8 cellular contexts compared by ENCODE assay signal in genomic region chr22:30890689-30891442, GRCh38.
DNase-seq lines count a peak whose midpoint lies in the region; ATAC-seq and TF ChIP-seq lines count a peak whose summit lies in the region.

No MANE protein-coding gene starts in this region.

- H3K9me3 ChIP-seq in lung (ENCODE audit: control insufficient read depth in 2 of 2, insufficient read depth in 1 of 2, low read length in 1 of 2): no peaks in the 10 kb centered on the region
- H3K9me3 ChIP-seq in upper lobe of left lung: no peaks in the 10 kb centered on the region

- in situ Hi-C loops in GM13977 (cut with MboI; ENCODE audit: low pct_unique_long_range_greater_than_20kb, low sequenced_read_pairs, unreplicated experiment): loop anchor here (10.0 to 25.0 kb wide), 2 partner anchors 126 to 254 kb away; partner anchors contain the start of gene SLC35E4

- H3K27me3 Mint-ChIP-seq in T-cell: no peaks in the 10 kb centered on the region

- no peaks in the 10 kb centered on the region for H3K27me3 ChIP-seq in lung (ENCODE audit: control insufficient read depth, insufficient read depth)
- no peaks in the 10 kb centered on the region for H3K27me3 ChIP-seq in upper lobe of left lung

- POLR2A ChIA-PET in T-cell (lab: Charles Lee): no interaction called here

- TF ChIP-seq CTCF in 22Rv1 (IDR thresholded peaks at IDR 0.05) (peak; percentile 89), GM13977 (IDR thresholded peaks at IDR 0.05; ENCODE audit: extremely low read depth, insufficient read depth, missing control alignments) (peak; percentile 74), choroid plexus epithelial cell (conservative IDR thresholded peaks at IDR 0.05; ENCODE audit: low read depth, low read length) (peak; percentile 89), lung (IDR thresholded peaks at IDR 0.05; ENCODE audit: control extremely low read depth, extremely low read depth) (peak; percentile 25), upper lobe of left lung (IDR thresholded peaks at IDR 0.05) (peak; percentile 63 to 82 (median 72))

- ATAC-seq in T-cell (replicated peaks in 1 of 4): peak in 3 of 4 experiments; percentile 36 to 41 (median 36)
- no peak for ATAC-seq in lung (ENCODE audit: insufficient read depth, low FRiP score)
- peak; percentile 12 to 60 for ATAC-seq in upper lobe of left lung (ENCODE audit: low FRiP score in 2 of 2)
- ATAC-seq in HG03354 (IDR thresholded peaks at IDR 0.05; ENCODE audit: poor library complexity, severe bottlenecking, unreplicated experiment): no peak
- no peak for ATAC-seq in HG03097 (IDR thresholded peaks at IDR 0.05; ENCODE audit: low FRiP score, unreplicated experiment)

- no peak overlapping the region for H3K4me3 Mint-ChIP-seq in T-cell

- DNase-seq in GM13977 (ENCODE audit: low spot score) (peak; percentile 78), T-cell (peak in 18 of 34 experiments; percentile 4 to 26 (median 13)), choroid plexus epithelial cell (ENCODE audit: low read depth) (peak; percentile 52), lung (ENCODE audit: low spot score) (no peak), upper lobe of left lung (no peak)

- H3K4me1 ChIP-seq in lung (ENCODE audit: control insufficient read depth in 2 of 2, insufficient read depth in 2 of 2, low read length in 2 of 2) (no peaks in the 10 kb centered on the region), upper lobe of left lung (no peaks in the 10 kb centered on the region)

- CTCF ChIA-PET in T-cell (lab: Charles Lee): no interaction called here

- H3K27ac ChIP-seq in 22Rv1 (no peak overlapping the region), lung (ENCODE audit: low read depth in 1 of 2, low read length in 1 of 2) (no peak overlapping the region), upper lobe of left lung (no peak overlapping the region)

- H3K36me3 ChIP-seq in lung (ENCODE audit: control insufficient read depth in 2 of 2, insufficient read depth in 2 of 2, low read length in 2 of 2) (peaks cover 0 to 3% of the 10 kb centered on the region in 2 donors), upper lobe of left lung (peaks cover 0 to 5% (median 0%) of the 10 kb centered on the region in 4 donors)

- no peak overlapping the region for H3K27ac Mint-ChIP-seq in T-cell

- peaks cover 29 to 38% (median 37%) of the 10 kb centered on the region in 3 donors for H3K4me1 Mint-ChIP-seq in T-cell

- H3K9me3 Mint-ChIP-seq in T-cell: no peaks in the 10 kb centered on the region

- H3K4me3 ChIP-seq in choroid plexus epithelial cell (ENCODE audit: low read depth, low read length) (no peak overlapping the region), lung (no peak overlapping the region), upper lobe of left lung (no peak overlapping the region)

- H3K36me3 Mint-ChIP-seq in T-cell: peaks cover 6% of the 10 kb centered on the region

- no peak for TF ChIP-seq EP300 in upper lobe of left lung (IDR thresholded peaks at IDR 0.05)

- TF ChIP-seq POLR2A in upper lobe of left lung (IDR thresholded peaks at IDR 0.05): no peak

- 85 to 89% methylated on average over 17 of the region's 17 CpGs for WGBS in lung, 2 donors
- WGBS in upper lobe of left lung, 2 donors: 82 to 89% methylated on average over 7 to 14 of the region's 17 CpGs

Comparison
In these comparisons a context has a peak if more than half of its experiments do, and no peak if none do; other contexts are left out.
1. CTCF ChIP-seq: peak in every context shown above with its lines; median percentile 89 in 22Rv1; 89 in choroid plexus epithelial cell; 74 in GM13977; 72 in upper lobe of left lung; 25 in lung.
2. DNase-seq: peak in GM13977 (single experiment), T-cell (18 of 34) and choroid plexus epithelial cell (single experiment); none in lung (single experiment) and upper lobe of left lung (0 of 2).
3. ATAC-seq: peak in T-cell (3 of 4) and upper lobe of left lung (2 of 2); none in lung (single experiment), HG03354 (single experiment) and HG03097 (single experiment).